Comparison of ENCODE assay signal across 8 cellular contexts in genomic region chr5:139637438-139638089, GRCh38. TPM values are rescaled to one million over a fixed set of nuclear protein-coding genes. Genes with fewer than 3 reads are reported as not detected.
A peak's percentile ranks its signal among the peaks of the same experiment; 100 is the strongest.
DNase-seq lines count a peak whose midpoint lies in the region; ATAC-seq, FAIRE-seq and TF ChIP-seq lines count a peak whose summit lies in the region.

No MANE protein-coding gene starts in this region.

- peak; percentile 74 for FAIRE-seq in K562 (lab: Jason Lieb, UNC)

- TF ChIP-seq CTCF in C4-2B (conservative IDR thresholded peaks at IDR 0.05): no peak
- no peak for TF ChIP-seq CTCF in RWPE2 (IDR thresholded peaks at IDR 0.05; ENCODE audit: poor library complexity, severe bottlenecking)
- peak; percentile 46 to 58 (median 47); a peak in 5 of 6 replicates for TF ChIP-seq CTCF in K562 (IDR thresholded peaks at IDR 0.05 in 2 of 3, conservative IDR thresholded peaks at IDR 0.05 in 1 of 3; ENCODE audit: insufficient read depth in 2 of 3, low read depth in 1 of 3, low read length in 3 of 3)
- TF ChIP-seq CTCF in progenitor cell of endocrine pancreas (IDR thresholded peaks at IDR 0.05; ENCODE audit: unreplicated experiment): peak; percentile 28

- H3K79me2 ChIP-seq in Karpas-422 (ENCODE audit: low read length) (no peaks in the 10 kb centered on the region), K562 (ENCODE audit: control insufficient read depth, insufficient read depth, low read length) (peaks cover 21% of the 10 kb centered on the region; the same call in 2 of the 3 replicates)

- H3K9me2 ChIP-seq in Karpas-422 (replicated peaks; ENCODE audit: insufficient read depth, low read length): no peaks in the 10 kb centered on the region

- H3K9ac ChIP-seq in Karpas-422 (ENCODE audit: low read length): no peak overlapping the region
- peak overlapping the region; percentile 80 to 91 for H3K9ac ChIP-seq in K562 (ENCODE audit: insufficient read depth in 1 of 2, low read depth in 2 of 2, low read length in 2 of 2)

- in situ Hi-C loops in K562 (cut with MboI): loop anchor here (10.0 kb wide), 1 partner anchor 217 kb away; no protein-coding TSS in a partner anchor

- H3K4me2 ChIP-seq in Karpas-422 (ENCODE audit: low read depth, low read length, poor library complexity, severe bottlenecking) (peak overlapping the region; percentile 34), K562 (ENCODE audit: insufficient read depth, low read length) (peak overlapping the region; percentile 87)

- WGBS in K562 (ENCODE audit: insufficient coverage, low coverage, missing lambda C conversion rate): 0% methylated on average over 21 of the region's 62 CpGs

- peak; percentile 55 for DNase-seq in Karpas-422
- peak; percentile 69 for DNase-seq in RWPE2 (ENCODE audit: low spot score)
- DNase-seq in K562 (ENCODE audit: extremely low read depth in 1 of 4, low spot score in 3 of 4): peak; percentile 88 to 93 (median 91)
- DNase-seq in hepatic stellate cell (ENCODE audit: low spot score): peak; percentile 92
- peak; percentile 83 for DNase-seq in progenitor cell of endocrine pancreas (ENCODE audit: low spot score, unreplicated experiment)

- intact Hi-C loops in K562 (cut with micrococcal nuclease): loop anchor here (1.0 to 10.0 kb wide), 5 partner anchors 11 to 327 kb away; partner anchors contain the start of gene CXXC5

- peak overlapping the region; percentile 58 for H3K4me3 Mint-ChIP-seq in progenitor cell of endocrine pancreas (ENCODE audit: low read depth)

- peak; percentile 82 for TF ChIP-seq EP300 in K562 (IDR thresholded peaks at IDR 0.05; ENCODE audit: low read length)

- H3K9me3 ChIP-seq in Karpas-422 (ENCODE audit: low read length) (no peaks in the 10 kb centered on the region), RWPE2 (ENCODE audit: severe bottlenecking) (no peaks in the 10 kb centered on the region), K562 (replicated peaks; ENCODE audit: control insufficient read depth, insufficient read depth, low read depth, low read length) (no peaks in the 10 kb centered on the region)

- no TSS peak for BruUV-seq in K562 (replicated peaks; lab: Mats Ljungman, UMichigan)

- H3K27me3 ChIP-seq in Karpas-422 (ENCODE audit: low read length): no peaks in the 10 kb centered on the region; the same call in 1 of the 2 replicates
- H3K27me3 ChIP-seq in RWPE2 (ENCODE audit: insufficient read depth, poor library complexity, severe bottlenecking): no peaks in the 10 kb centered on the region
- H3K27me3 ChIP-seq in K562 (ENCODE audit: control insufficient read depth in 2 of 2, insufficient read depth in 2 of 2, low read length in 2 of 2): no peaks in the 10 kb centered on the region

- peak overlapping the region; percentile 60 for H3K27ac ChIP-seq in C4-2B
- no peak overlapping the region for H3K27ac ChIP-seq in Karpas-422 (ENCODE audit: low read length)
- H3K27ac ChIP-seq in RWPE2 (ENCODE audit: poor library complexity, severe bottlenecking): no peak overlapping the region
- peak overlapping the region; percentile 89 for H3K27ac ChIP-seq in K562 (ENCODE audit: extremely low read depth, low read depth, low read length)

- no peak overlapping the region for H2AFZ ChIP-seq in Karpas-422 (ENCODE audit: low read length)
- H2AFZ ChIP-seq in K562 (ENCODE audit: low read depth, low read length): peak overlapping the region; percentile 94

- no peaks in the 10 kb centered on the region for H3K36me3 Mint-ChIP-seq in progenitor cell of endocrine pancreas (ENCODE audit: insufficient read depth)

- no peaks in the 10 kb centered on the region for H3K27me3 Mint-ChIP-seq in progenitor cell of endocrine pancreas

- H3K4me1 Mint-ChIP-seq in progenitor cell of endocrine pancreas (ENCODE audit: low read depth): peaks cover 56% of the 10 kb centered on the region

- TF ChIP-seq POLR2A in K562 (conservative IDR thresholded peaks at IDR 0.05): peak; percentile 60; the same call in 1 of the 2 replicates

- no peaks in the 10 kb centered on the region for H3K9me3 Mint-ChIP-seq in progenitor cell of endocrine pancreas (ENCODE audit: low read depth)

- no peaks in the 10 kb centered on the region for H3K36me3 ChIP-seq in Karpas-422 (ENCODE audit: insufficient read depth, low read length)
- H3K36me3 ChIP-seq in RWPE2 (ENCODE audit: low read depth): no peaks in the 10 kb centered on the region
- H3K36me3 ChIP-seq in K562 (ENCODE audit: control insufficient read depth, insufficient read depth, low read length): peaks cover 5% of the 10 kb centered on the region; the same call in 2 of the 3 replicates

- CTCF ChIA-PET in K562 (lab: Yijun Ruan, JAX; ENCODE audit: low intra/inter-chr PET ratio): interaction anchor here (0.5 to 1.3 kb wide), 3 partner anchors 102 to 331 kb away, joined by 3 to 6 read pairs (median 3); no protein-coding TSS in a partner anchor

- no peaks in the 10 kb centered on the region for H3K9me1 ChIP-seq in K562 (ENCODE audit: control insufficient read depth, insufficient read depth, low read length)

- peak; percentile 40 to 56 for TF ChIP-seq RAD21 in K562 (CRISPR knock-in tag; conservative IDR thresholded peaks at IDR 0.05 in 1 of 2, IDR thresholded peaks at IDR 0.05 in 1 of 2)

- H4K20me1 ChIP-seq in Karpas-422 (ENCODE audit: insufficient read depth, low read depth, low read length) (peaks cover 60% of the 10 kb centered on the region), K562 (replicated peaks; ENCODE audit: control insufficient read depth, insufficient read depth, low read length) (0 out of 2 replicates have a peak, but pooled peaks cover 3% of the 10 kb centered on the region)

- peaks cover 46% of the 10 kb centered on the region for H3K4me1 ChIP-seq in Karpas-422 (ENCODE audit: low read length)
- peaks cover 8% of the 10 kb centered on the region for H3K4me1 ChIP-seq in RWPE2 (ENCODE audit: insufficient read depth, poor library complexity, severe bottlenecking)
- H3K4me1 ChIP-seq in K562 (replicated peaks in 1 of 2; ENCODE audit: control insufficient read depth in 2 of 2, insufficient read depth in 2 of 2, low read length in 2 of 2): peaks cover 32 to 45% of the 10 kb centered on the region in 2 experiments

- H3K27ac Mint-ChIP-seq in progenitor cell of endocrine pancreas: peak overlapping the region; percentile 88

- POLR2A ChIA-PET in K562 (lab: Yijun Ruan, JAX): interaction anchor here (0.6 to 4.8 kb wide), 17 partner anchors 10 to 760 kb away, joined by 3 to 63 read pairs (median 5); partner anchors contain the start of gene CXXC5

- H3K4me3 ChIP-seq in Karpas-422 (ENCODE audit: low read length): no peak overlapping the region; the same call in 1 of the 2 replicates
- no peak overlapping the region for H3K4me3 ChIP-seq in RWPE2 (ENCODE audit: severe bottlenecking)
- H3K4me3 ChIP-seq in K562: peak overlapping the region; percentile 50

- peak; percentile 21 for ATAC-seq in GM19351 (IDR thresholded peaks at IDR 0.05; ENCODE audit: unreplicated experiment)
- no peak for ATAC-seq in RWPE2 (ENCODE audit: low read depth)
- ATAC-seq in K562: peak; percentile 84
- ATAC-seq in GM18517 (IDR thresholded peaks at IDR 0.05; ENCODE audit: unreplicated experiment): no peak

TF ChIP-seq in K562, 482 proteins besides CTCF, POLR2A, EP300 and RAD21 (continues in another document):
- no peak for TF ChIP-seq SLC30A9 (CRISPR knock-in tag; IDR thresholded peaks at IDR 0.05)
- no peak for TF ChIP-seq SRSF9 (IDR thresholded peaks at IDR 0.05; ENCODE audit: borderline replicate concordance, low read depth, low read length)
- no peak for TF ChIP-seq ZNF311 (CRISPR knock-in tag; IDR thresholded peaks at IDR 0.05)
- peak; percentile 99 for TF ChIP-seq NEUROD1 (IDR thresholded peaks at IDR 0.05; ENCODE audit: borderline replicate concordance, low read depth, low read length, partially characterized antibody)

RNA-seq across cellular contexts. Expression of gene CXXC5, which starts 10.6 kb away (rescaled TPM):
- total RNA-seq in Karpas-422 (2014; rRNA removed; shearing (Covaris generic); ENCODE audit: low replicate concordance): 2.8 and 2.9 TPM in 2 replicates
- total RNA-seq in K562 (2011; cell fraction: chromatin; rRNA removed; ENCODE audit: low replicate concordance): 44.6 and 81.0 TPM in 2 replicates
- total RNA-seq in K562 (2011; cell fraction: nucleolus; rRNA removed): 52.9 TPM in 2 replicates
- total RNA-seq in K562 (2011; cell fraction: nucleoplasm; rRNA removed): 37.8 and 55.7 TPM in 2 replicates
- total RNA-seq in K562 (2014; rRNA removed) (121 and 123 TPM in 2 replicates), K562 (2014; rRNA removed; fragmentation: Illumina TruSeq; extraction: Trizol) (24.1 and 25.8 TPM in 2 replicates), K562 (2015; rRNA removed; fragmentation: Illumina TruSeq; extraction: Trizol) (40.6 and 45.1 TPM in 2 replicates), K562 (2021) (79.3 and 87.8 TPM in 2 replicates), progenitor cell of endocrine pancreas (79.1 and 88.2 TPM in 2 replicates)
- polyA plus RNA-seq in K562 (2011; rRNA removed) (44.8 and 51.8 TPM in 2 replicates), K562 (2014; fragmentation: Illumina TruSeq; extraction: Trizol) (45.8 and 61.2 TPM in 2 replicates), K562 (2014; fragmentation: Nextera tagmentation; extraction: Ambion mirVana) (1 to 10 TPM; 1.9 to 4.6 TPM), K562 (2014; rRNA removed) (63.8 and 67.0 TPM in 2 replicates)
- polyA plus RNA-seq in K562 (2011; cell fraction: cytosol; rRNA removed): 47.3 and 134 TPM in 2 replicates
- 34.3 and 47.7 TPM in 2 replicates for polyA plus RNA-seq in K562 (2011; cell fraction: nucleus; rRNA removed)
- 63.1 and 65.7 TPM in 2 replicates for polyA plus RNA-seq in K562 (2012)
- polyA minus RNA-seq in K562 (2011; rRNA and poly(A)+ RNA removed): 27.1 and 39.4 TPM in 2 replicates
- polyA minus RNA-seq in K562 (2011; cell fraction: cytosol; rRNA and poly(A)+ RNA removed): 47.5 and 54.4 TPM in 2 replicates
- 29.4 and 36.8 TPM in 2 replicates for polyA minus RNA-seq in K562 (2011; cell fraction: nucleus; rRNA and poly(A)+ RNA removed)

Comparison
In these comparisons a context has a peak if more than half of its experiments do, and no peak if none do; other contexts are left out.
1. H3K27ac ChIP-seq: peak in C4-2B (single experiment) and K562 (single experiment); none in Karpas-422 (single experiment) and RWPE2 (single experiment).
2. CTCF ChIP-seq: peak in K562 (3 of 3) and progenitor cell of endocrine pancreas (single experiment); none in C4-2B (single experiment) and RWPE2 (single experiment).
3. ATAC-seq: peak in GM19351 (single experiment) and K562 (single experiment); none in RWPE2 (single experiment) and GM18517 (single experiment).
4. Peak in every context shown above with its lines, with median percentiles within 50 percentile points of each other: DNase-seq.